In the genomic region with DNA sequence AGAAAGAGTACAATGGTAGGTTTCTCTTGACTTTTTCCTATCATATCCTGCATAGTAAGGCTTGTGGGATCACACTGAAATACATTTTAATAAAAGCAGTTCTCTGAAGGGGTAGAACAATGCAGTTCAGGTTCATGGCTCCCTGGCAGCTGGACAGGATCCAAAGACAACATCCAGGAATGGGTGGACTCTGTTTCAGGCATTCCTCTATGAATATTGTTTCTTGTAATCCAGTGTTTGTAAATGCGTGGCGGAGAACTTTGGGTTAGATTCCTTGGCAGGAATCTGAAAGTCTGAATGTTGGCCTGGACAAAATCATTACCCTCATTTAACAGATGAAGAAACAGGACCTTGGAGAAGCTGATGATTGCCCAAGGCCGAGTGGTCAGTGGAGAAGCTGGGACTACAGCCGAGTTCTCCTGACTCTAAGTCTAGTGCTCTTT, we compare ENCODE assay signal across 10 cellular contexts. TPM values are rescaled to one million over a fixed set of nuclear protein-coding genes. Genes with fewer than 3 reads are reported as not detected.
DNase-seq lines count a peak whose midpoint lies in the region; ATAC-seq and TF ChIP-seq lines count a peak whose summit lies in the region.
"Had no signal": no experiment of that assay in that cellular context is flagged by ENCODE, and none has a peak within 500 bp of the region (broad histone marks: within the 10 kb centered on the region; RNA-seq: fewer than 3 reads in every experiment).

No MANE protein-coding gene starts in this region.

- no peak overlapping the region for H3K4me3 ChIP-seq in HCT116 (replicated peaks in 1 of 2; ENCODE audit: low read depth in 1 of 2, low read length in 2 of 2)
- H3K4me3 ChIP-seq in right atrium auricular region: no peak overlapping the region
- H3K4me3 ChIP-seq in smooth muscle cell: no peak overlapping the region
- no peak overlapping the region for H3K4me3 ChIP-seq in mesendoderm (ENCODE audit: low read length)

- no peaks in the 10 kb centered on the region for H3K79me1 ChIP-seq in mesendoderm (ENCODE audit: low read length)

- no peak overlapping the region for H2BK5ac ChIP-seq in mesendoderm (ENCODE audit: low read length)

- H4K20me1 ChIP-seq in HCT116 (ENCODE audit: insufficient read depth) (no peaks in the 10 kb centered on the region), smooth muscle cell (ENCODE audit: low read depth) (no peaks in the 10 kb centered on the region)

- H3K9me2 ChIP-seq in HCT116 (ENCODE audit: insufficient read depth): no peaks in the 10 kb centered on the region

- RAD21 ChIA-PET in HCT116 (lab: Charles Lee; ENCODE audit: low non-redundant PET in 1 of 2, low total read pairs in 2 of 2, uncharacterized antibody in 2 of 2, unreplicated experiment in 2 of 2): no interaction called here

- H3K4ac ChIP-seq in mesendoderm (ENCODE audit: low read depth, low read length): no peak overlapping the region

- TF ChIP-seq CTCF in HCT116 (IDR thresholded peaks at IDR 0.05 in 2 of 3, conservative IDR thresholded peaks at IDR 0.05 in 1 of 3; ENCODE audit: borderline replicate concordance in 1 of 3, insufficient read depth in 1 of 3, low read depth in 2 of 3, low read length in 2 of 3): no peak
- TF ChIP-seq CTCF in right atrium auricular region (IDR thresholded peaks at IDR 0.05): no peak
- no peak for TF ChIP-seq CTCF in smooth muscle cell (IDR thresholded peaks at IDR 0.05; ENCODE audit: borderline replicate concordance, insufficient read depth, poor library complexity, severe bottlenecking)

- H3K36me3 ChIP-seq in HCT116 (ENCODE audit: control insufficient read depth in 1 of 2, insufficient read depth in 2 of 2, low read length in 2 of 2): no peaks in the 10 kb centered on the region
- no peaks in the 10 kb centered on the region for H3K36me3 ChIP-seq in right atrium auricular region
- H3K36me3 ChIP-seq in smooth muscle cell (ENCODE audit: low read depth): no peaks in the 10 kb centered on the region
- H3K36me3 ChIP-seq in mesendoderm (ENCODE audit: control insufficient read depth, insufficient read depth, low read length): no peaks in the 10 kb centered on the region
- H3K36me3 ChIP-seq: WERI-Rb-1 had no signal

- H3K56ac ChIP-seq in mesendoderm (ENCODE audit: low read length): no peak overlapping the region

- no peak overlapping the region for H3K18ac ChIP-seq in mesendoderm (ENCODE audit: low read length)

- H2AK5ac ChIP-seq in mesendoderm (ENCODE audit: low read length): no peak overlapping the region

- peak overlapping the region; percentile 43 to 76 for H3K27ac Mint-ChIP-seq in T-cell
- H3K27ac Mint-ChIP-seq in activated naive CD4-positive, alpha-beta T cell treated with anti-CD3 and anti-CD28 coated beads, Interleukin-2, amount 50 U/mL, for 72 hours: no peak overlapping the region

- DNase-seq in HCT116 (ENCODE audit: low read depth, low spot score) (peak; percentile 12), T-cell (no peak), right atrium auricular region (ENCODE audit: low spot score) (peak; percentile 65), smooth muscle cell (lab: John Stamatoyannopoulos, UW; ENCODE audit: unreplicated experiment) (no peak), mesendoderm (no peak), NCI-H82 (lab: John Stamatoyannopoulos, UW) (no peak)
- no peak for DNase-seq in activated CD8-positive, alpha-beta memory T cell treated with anti-CD3 and anti-CD28 coated beads for 24 hours
- DNase-seq in activated naive CD4-positive, alpha-beta T cell treated with anti-CD3 and anti-CD28 coated beads, Interleukin-2, amount 50 U/mL, for 72 hours (ENCODE audit: low spot score in 2 of 2): no peak
- DNase-seq: naive B cell, WERI-Rb-1 had no signal

- peaks cover 20% of the 10 kb centered on the region for H3K36me3 Mint-ChIP-seq in T-cell
- peaks cover 8% of the 10 kb centered on the region in 2 donors for H3K36me3 Mint-ChIP-seq in activated naive CD4-positive, alpha-beta T cell treated with anti-CD3 and anti-CD28 coated beads, Interleukin-2, amount 50 U/mL, for 72 hours
- H3K36me3 Mint-ChIP-seq: naive B cell had no signal

- H3K27ac ChIP-seq in HCT116 (ENCODE audit: low read depth, low read length): peak overlapping the region; percentile 36; the same call in 1 of the 2 replicates
- H3K27ac ChIP-seq in right atrium auricular region: peak overlapping the region; percentile 26 to 51
- peak overlapping the region; percentile 26 for H3K27ac ChIP-seq in smooth muscle cell (ENCODE audit: low read depth)
- H3K27ac ChIP-seq in mesendoderm (ENCODE audit: low read depth, low read length): no peak overlapping the region
- H3K27ac ChIP-seq: WERI-Rb-1 had no signal

- H4K5ac ChIP-seq in mesendoderm (ENCODE audit: low read length): no peak overlapping the region

- CTCF ChIA-PET in HCT116 (lab: Charles Lee): no interaction called here
- CTCF ChIA-PET in T-cell (lab: Charles Lee): no interaction called here

- no peaks in the 10 kb centered on the region for H3K9me3 Mint-ChIP-seq in T-cell
- H3K9me3 Mint-ChIP-seq in activated naive CD4-positive, alpha-beta T cell treated with anti-CD3 and anti-CD28 coated beads, Interleukin-2, amount 50 U/mL, for 72 hours: peaks cover 0 to under 1% of the 10 kb centered on the region in 2 donors
- H3K9me3 Mint-ChIP-seq: naive B cell had no signal

- H3K27me3 Mint-ChIP-seq in T-cell: no peaks in the 10 kb centered on the region
- H3K27me3 Mint-ChIP-seq: naive B cell had no signal

- H3K4me3 Mint-ChIP-seq in T-cell: no peak overlapping the region
- H3K4me3 Mint-ChIP-seq: naive B cell had no signal

- H3K23ac ChIP-seq in mesendoderm (ENCODE audit: low read length): no peak overlapping the region

- H2AFZ ChIP-seq in HCT116 (ENCODE audit: low read depth, low read length, poor library complexity, severe bottlenecking): no peak overlapping the region
- H2AFZ ChIP-seq in smooth muscle cell (ENCODE audit: low read depth): peak overlapping the region; percentile 24

- TF ChIP-seq POLR2A in HCT116 (IDR thresholded peaks at IDR 0.05; ENCODE audit: borderline replicate concordance, extremely low read depth, insufficient read depth, insufficient read length): no peak

- no peak for TF ChIP-seq RAD21 in HCT116 (IDR thresholded peaks at IDR 0.05; ENCODE audit: low read depth)

- H2BK120ac ChIP-seq in mesendoderm (ENCODE audit: low read depth, low read length): no peak overlapping the region

- no TSS peak for BruUV-seq in HCT116 (replicated peaks; lab: Mats Ljungman, UMichigan)

- no peaks in the 10 kb centered on the region for H3K79me2 ChIP-seq in HCT116 (ENCODE audit: insufficient read depth, low read length)
- no peaks in the 10 kb centered on the region for H3K79me2 ChIP-seq in smooth muscle cell (ENCODE audit: low read depth)
- H3K79me2 ChIP-seq in mesendoderm (ENCODE audit: control insufficient read depth, insufficient read depth, low read length): no peaks in the 10 kb centered on the region

- H3K4me1 ChIP-seq in HCT116 (ENCODE audit: control insufficient read depth in 1 of 2, insufficient read depth in 2 of 2, low read length in 2 of 2) (peaks cover 14 to 39% of the 10 kb centered on the region in 2 experiments), right atrium auricular region (peaks cover 0 to 69% of the 10 kb centered on the region in 2 donors), smooth muscle cell (ENCODE audit: low read depth) (peaks cover 24% of the 10 kb centered on the region), mesendoderm (ENCODE audit: control insufficient read depth, low read depth, low read length) (no peaks in the 10 kb centered on the region)

- no peak overlapping the region for H4K8ac ChIP-seq in mesendoderm (ENCODE audit: low read depth, low read length)

- POLR2A ChIA-PET in HCT116 (lab: Charles Lee) (no interaction called here), T-cell (lab: Charles Lee) (interaction anchor here in 1 of 2 donors (0.6 kb wide), 1 partner anchor 9 kb away, joined by 4 read pairs; no protein-coding TSS in a partner anchor)

- H3K9ac ChIP-seq in HCT116 (ENCODE audit: low read length) (no peak overlapping the region), smooth muscle cell (ENCODE audit: low read depth) (no peak overlapping the region), mesendoderm (ENCODE audit: low read length) (no peak overlapping the region)

- 65% methylated on average over 4 of the region's 4 CpGs for WGBS in smooth muscle cell (ENCODE audit: low lambda C conversion rate)
- WGBS in mesendoderm (ENCODE audit: extremely low coverage, insufficient coverage, low lambda C conversion rate): no CpG with 5 or more reads among the region's 4 CpGs

- H3K27me3 ChIP-seq in HCT116 (ENCODE audit: insufficient read depth, low read length) (no peaks in the 10 kb centered on the region), right atrium auricular region (no peaks in the 10 kb centered on the region), smooth muscle cell (ENCODE audit: low read depth) (no peaks in the 10 kb centered on the region), mesendoderm (ENCODE audit: insufficient read depth, low read length, poor library complexity) (no peaks in the 10 kb centered on the region)

- H3K4me1 Mint-ChIP-seq in T-cell: peaks cover 29 to 56% (median 54%) of the 10 kb centered on the region in 3 donors

- H3K9me3 ChIP-seq in HCT116 (ENCODE audit: control insufficient read depth in 1 of 2, insufficient read depth in 1 of 2, low read depth in 1 of 2, low read length in 2 of 2) (no peaks in the 10 kb centered on the region), right atrium auricular region (no peaks in the 10 kb centered on the region), smooth muscle cell (replicated peaks; ENCODE audit: low read depth) (no peaks in the 10 kb centered on the region)

- H3K4me2 ChIP-seq in HCT116 (ENCODE audit: low read length): peak overlapping the region; percentile 31
- H3K4me2 ChIP-seq in smooth muscle cell: peak overlapping the region; percentile 20
- no peak overlapping the region for H3K4me2 ChIP-seq in mesendoderm (ENCODE audit: low read length)

- ATAC-seq in HCT116 (peak; percentile 66), T-cell (replicated peaks in 1 of 4) (no peak)
- no peak for ATAC-seq in activated naive CD4-positive, alpha-beta T cell treated with anti-CD3 and anti-CD28 coated beads, Interleukin-2, amount 50 U/mL, for 72 hours

- intact Hi-C loops in HCT116 (cut with micrococcal nuclease): no loop called here

- H2BK15ac ChIP-seq in mesendoderm (replicated peaks; ENCODE audit: low read depth): no peak overlapping the region

- H3F3A ChIP-seq in smooth muscle cell (ENCODE audit: low read depth): no peaks in the 10 kb centered on the region

TF ChIP-seq in HCT116, 20 proteins besides CTCF, POLR2A, EP300 and RAD21 (continues in another document):
- TF ChIP-seq EGR1 (IDR thresholded peaks at IDR 0.05; ENCODE audit: low read depth) (no peak), SP1 (IDR thresholded peaks at IDR 0.05; ENCODE audit: low read depth) (peak; percentile 26; the same call in 1 of the 2 replicates), JUND (IDR thresholded peaks at IDR 0.05) (no peak), CEBPB (IDR thresholded peaks at IDR 0.05; ENCODE audit: low read depth) (peak; percentile 19; the same call in 1 of the 2 replicates)

RNA-seq across cellular contexts. Expression of gene SYNE2, which starts 43.5 kb away (rescaled TPM):
- total RNA-seq in HCT116 (2021; ENCODE audit: unreplicated experiment): 28.8 TPM
- polyA plus RNA-seq in HCT116 (2012): 21.4 and 23.6 TPM in 2 replicates
- 100 to 1,000 TPM; 150 to 321 (median 229) TPM for total RNA-seq in T-cell
- 100 to 1,000 TPM; 149 to 202 TPM for total RNA-seq in right atrium auricular region
- total RNA-seq in smooth muscle cell: 20.9 and 26.6 TPM in 2 replicates
- polyA plus RNA-seq in smooth muscle cell: 4.8 and 7.2 TPM in 2 replicates
- total RNA-seq in activated naive CD4-positive, alpha-beta T cell treated with anti-CD3 and anti-CD28 coated beads, Interleukin-2, amount 50 U/mL, for 72 hours: 10 to 100 TPM; 39.4 to 41.0 TPM
- polyA plus RNA-seq in mesendoderm (2013, experiment 1 of 2): 8.7 TPM
- polyA plus RNA-seq in mesendoderm (2013, experiment 2 of 2): 8.3 TPM

Comparison
In these comparisons a context has a peak if more than half of its experiments do, and no peak if none do; other contexts are left out.
1. DNase-seq: peak in HCT116 (single experiment) and right atrium auricular region (single experiment); none in T-cell (0 of 34), smooth muscle cell (single experiment), activated CD8-positive, alpha-beta memory T cell treated with anti-CD3 and anti-CD28 coated beads for 24 hours (single experiment), activated naive CD4-positive, alpha-beta T cell treated with anti-CD3 and anti-CD28 coated beads, Interleukin-2, amount 50 U/mL, for 72 hours (0 of 2), mesendoderm (single experiment) and NCI-H82 (single experiment).
2. H3K27ac Mint-ChIP-seq: peak in T-cell (2 of 2); none in activated naive CD4-positive, alpha-beta T cell treated with anti-CD3 and anti-CD28 coated beads, Interleukin-2, amount 50 U/mL, for 72 hours (0 of 2).